20 cellular contexts compared by ENCODE assay signal in the genomic region with DNA sequence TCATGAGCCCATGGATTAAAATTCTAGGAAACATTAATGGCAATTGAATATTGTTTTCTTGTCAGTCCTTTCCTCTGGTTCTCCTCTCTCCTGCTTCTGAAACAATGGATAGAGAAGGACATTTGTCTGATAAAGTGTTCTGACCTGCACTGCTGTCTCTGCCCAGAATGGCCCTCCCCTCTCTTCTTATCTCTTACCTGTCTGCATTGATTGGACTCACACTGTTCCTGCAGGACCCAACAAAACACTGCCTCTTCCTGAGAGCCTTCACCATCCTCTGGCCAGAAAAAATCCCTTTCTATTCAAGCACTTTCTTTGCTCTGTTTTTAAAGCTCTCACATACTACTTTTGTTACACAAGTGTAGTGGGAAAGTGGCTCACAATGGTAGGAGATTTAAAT.
"Had no signal": no experiment of that assay in that cellular context is flagged by ENCODE, and none has a peak within 500 bp of the region (broad histone marks: within the 10 kb centered on the region; RNA-seq: fewer than 3 reads in every experiment).

No MANE protein-coding gene starts in this region.

- H3K27me3 ChIP-seq: heart right ventricle, tibial nerve had no signal

- H3K27ac ChIP-seq: coronary artery, heart right ventricle, tibial nerve had no signal

- H3K36me3 ChIP-seq: WERI-Rb-1 had no signal

- H3K9me3 ChIP-seq: heart right ventricle, tibial nerve had no signal

- FAIRE-seq: frontal cortex, urothelium cell line had no signal

- H3K4me1 ChIP-seq: tibial nerve had no signal

- DNase-seq: activated CD4-positive, alpha-beta memory T cell treated with anti-CD3 and anti-CD28 coated beads, Interleukin-2, amount 10 ng/mL, durations not matched to agents 7 days and 5 days; activated CD4-positive, alpha-beta T cell treated with anti-CD3 and anti-CD28 coated beads for 36 hours; activated naive CD4-positive, alpha-beta T cell treated with anti-CD3 and anti-CD28 coated beads, Interleukin-2, amount 10 ng/mL, durations not matched to agents 7 days and 5 days; activated naive CD8-positive, alpha-beta T cell treated with anti-CD3 and anti-CD28 coated beads, Interleukin-2, amount 50 U/mL, for 24 hours; activated T-cell treated with anti-CD3 and anti-CD28 coated beads, Interleukin-2, amount 50 U/mL, for 24 hours; anterior cingulate cortex; heart right ventricle; mammary epithelial cell; nephron progenitor cell; posterior cingulate gyrus; retina; stimulated activated CD4-positive, alpha-beta T cell treated with anti-CD3 and anti-CD28 coated beads, Interleukin-12 subunit alpha, Interleukin-12 subunit beta, amount 100 ng/mL, for 4 hours; stimulated activated CD4-positive, alpha-beta T cell treated with anti-CD3 and anti-CD28 coated beads, Interleukin-2, amount 100 ng/mL, for 24 hours; stimulated activated naive CD8-positive, alpha-beta T cell treated with anti-CD3 and anti-CD28 coated beads, Interleukin-15, Interleukin-2, amounts not matched to agents 100 U/mL and 50 U/mL, for 24 hours; T-helper 2 cell; WERI-Rb-1 had no signal

- ATAC-seq: activated CD4-positive, alpha-beta T cell treated with anti-CD3 and anti-CD28 coated beads for 36 hours; activated naive CD8-positive, alpha-beta T cell treated with anti-CD3 and anti-CD28 coated beads, Interleukin-2, amount 50 U/mL, for 24 hours; stimulated activated naive CD8-positive, alpha-beta T cell treated with anti-CD3 and anti-CD28 coated beads, Interleukin-15, Interleukin-2, amounts not matched to agents 100 U/mL and 50 U/mL, for 24 hours had no signal

- H3K4me3 ChIP-seq: coronary artery, heart right ventricle, tibial nerve had no signal
